Comparison of ENCODE assay signal across 7 cellular contexts in genomic region chr1:44803312-44804095, GRCh38. TPM values are rescaled to one million over a fixed set of nuclear protein-coding genes. Genes with fewer than 3 reads are reported as not detected.
DNase-seq lines count a peak whose midpoint lies in the region; TF ChIP-seq lines count a peak whose summit lies in the region.
"Had no signal": no experiment of that assay in that cellular context is flagged by ENCODE, and none has a peak within 500 bp of the region (broad histone marks: within the 10 kb centered on the region; RNA-seq: fewer than 3 reads in every experiment).

No MANE protein-coding gene starts in this region.

- peaks cover 64% of the 10 kb centered on the region for H3K4me1 ChIP-seq in OCI-LY3 (ENCODE audit: low read length)

- no peak overlapping the region for H3K4me3 ChIP-seq in OCI-LY3 (ENCODE audit: low read length)

- H3K27ac ChIP-seq in OCI-LY3 (ENCODE audit: low read length) (peak overlapping the region; percentile 79; the same call in 1 of the 2 replicates), caudate nucleus (ENCODE audit: low read depth, low read length) (peak overlapping the region; percentile 44)

- DNase-seq in caudate nucleus (lab: John Stamatoyannopoulos, UW) = peak in 9 of 61 donors; percentile 7 to 47 (median 32)
- peak; percentile 78 for DNase-seq in posterior vena cava (ENCODE audit: low spot score)
- DNase-seq in SHP77 (lab: John Stamatoyannopoulos, UW) = no peak
- DNase-seq in DMS 273 (lab: John Stamatoyannopoulos, UW; ENCODE audit: unreplicated experiment) = no peak
- no peak for DNase-seq in iPS-NIHi11 (ENCODE audit: low spot score)
- DNase-seq: NCI-H510A had no signal

- peaks cover 11% of the 10 kb centered on the region for H4K20me1 ChIP-seq in OCI-LY3 (ENCODE audit: insufficient read depth, low read length)

- intact Hi-C loops in posterior vena cava (cut with DNase I) = no loop called here

- H3K9ac ChIP-seq in OCI-LY3 (ENCODE audit: low read length) = no peak overlapping the region

- peaks cover 64% of the 10 kb centered on the region for H3K79me2 ChIP-seq in OCI-LY3 (ENCODE audit: low read length)

- H3K36me3 ChIP-seq in OCI-LY3 (replicated peaks; ENCODE audit: low read depth, low read length) = peaks cover 61% of the 10 kb centered on the region

- no peak for TF ChIP-seq CTCF in OCI-LY3 (IDR thresholded peaks at IDR 0.05; ENCODE audit: low read depth, low read length)

- H3K4me2 ChIP-seq in OCI-LY3 (ENCODE audit: low read length) = peak overlapping the region; percentile 97; the same call in 1 of the 2 replicates

- H3K27me3 ChIP-seq in OCI-LY3 (ENCODE audit: low read depth, low read length) = no peaks in the 10 kb centered on the region

- no peaks in the 10 kb centered on the region for H3K9me3 ChIP-seq in OCI-LY3 (ENCODE audit: insufficient read depth, low read length)

- no peak overlapping the region for H2AFZ ChIP-seq in OCI-LY3 (ENCODE audit: low read depth, low read length)

RNA-seq across cellular contexts. Expression of gene PLK3, which starts 3.3 kb away (rescaled TPM):
- total RNA-seq in posterior vena cava = 10 to 100 TPM; 20.1 to 32.7 TPM

RNA-seq across cellular contexts. Expression of gene DYNLT4, which starts 3.6 kb away (rescaled TPM):
- not detected for total RNA-seq in posterior vena cava

RNA-seq across cellular contexts. Expression of gene BTBD19, which starts 4.8 kb away (rescaled TPM):
- 10 to 100 TPM; 13.5 to 22.2 TPM for total RNA-seq in posterior vena cava

RNA-seq across cellular contexts. Expression of gene BEST4, which starts 15.5 kb away (rescaled TPM):
- under 1 TPM; 0.37 to 0.38 TPM for total RNA-seq in posterior vena cava

RNA-seq across cellular contexts. Expression of gene RPS8, which starts 28.2 kb away (rescaled TPM):
- 1,000 to 10,000 TPM; 1,440 to 1,494 TPM for total RNA-seq in posterior vena cava
